Comparison of ENCODE assay signal across 9 cellular contexts in genomic region chr14:68297871-68298468, GRCh38.
A peak's percentile ranks its signal among the peaks of the same experiment; 100 is the strongest.
DNase-seq lines count a peak whose midpoint lies in the region; ATAC-seq and TF ChIP-seq lines count a peak whose summit lies in the region.
"Had no signal": no experiment of that assay in that cellular context is flagged by ENCODE, and none has a peak within 500 bp of the region (broad histone marks: within the 10 kb centered on the region; RNA-seq: fewer than 3 reads in every experiment).

No MANE protein-coding gene starts in this region.

- peak; percentile 17 for DNase-seq in AG08396 (ENCODE audit: low spot score)
- DNase-seq in HFF-Myc (ENCODE audit: extremely low read depth, low read depth) = no peak
- peak; percentile 31 for DNase-seq in astrocyte of the hippocampus (ENCODE audit: low read depth, low spot score)
- DNase-seq in left lobe of liver (ENCODE audit: low spot score) = no peak
- DNase-seq in mucosa of gallbladder (ENCODE audit: low spot score) = no peak
- no peak for DNase-seq in ureter (ENCODE audit: low spot score)
- DNase-seq in NOMO-1 treated with dmso at 0.1 percent for 144 hours (lab: John Stamatoyannopoulos, UW; ENCODE audit: unreplicated experiment) = no peak
- DNase-seq: GF-D8 had no signal

- TF ChIP-seq CTCF in HFF-Myc (IDR thresholded peaks at IDR 0.05; ENCODE audit: low read depth, low read length, missing control alignments) = peak; percentile 28

- ATAC-seq in left lobe of liver = peak; percentile 60
- no peak for ATAC-seq in GM21381 (IDR thresholded peaks at IDR 0.05; ENCODE audit: unreplicated experiment)

- no peak overlapping the region for H3K4me3 ChIP-seq in HFF-Myc (replicated peaks; ENCODE audit: low read depth, low read length)

Comparison
In these comparisons a context has a peak if more than half of its experiments do, and no peak if none do; other contexts are left out.
1. DNase-seq: peak in AG08396 (single experiment) and astrocyte of the hippocampus (single experiment); none in HFF-Myc (single experiment), left lobe of liver (single experiment), mucosa of gallbladder (single experiment), ureter (single experiment) and NOMO-1 treated with dmso at 0.1 percent for 144 hours (single experiment).